11 cellular contexts compared by ENCODE assay signal in genomic region chr7:140214075-140214684, GRCh38. TPM values are rescaled to one million over a fixed set of nuclear protein-coding genes. Genes with fewer than 3 reads are reported as not detected.
DNase-seq lines count a peak whose midpoint lies in the region; ATAC-seq and TF ChIP-seq lines count a peak whose summit lies in the region.
"Had no signal": no experiment of that assay in that cellular context is flagged by ENCODE, and none has a peak within 500 bp of the region (broad histone marks: within the 10 kb centered on the region; RNA-seq: fewer than 3 reads in every experiment).

No MANE protein-coding gene starts in this region.

- POLR2A ChIA-PET in PC-3 (lab: Charles Lee; ENCODE audit: unreplicated experiment) = no interaction called here

- H3K9me2 ChIP-seq in PC-3 (replicated peaks; ENCODE audit: low read length) = no peaks in the 10 kb centered on the region

- no peak overlapping the region for H3K4me3 Mint-ChIP-seq in activated naive CD8-positive, alpha-beta T cell treated with anti-CD3 and anti-CD28 coated beads, Interleukin-2, amount 50 U/mL, for 24 hours
- no peak overlapping the region for H3K4me3 Mint-ChIP-seq in activated naive CD8-positive, alpha-beta T cell treated with anti-CD3 and anti-CD28 coated beads for 36 hours
- H3K4me3 Mint-ChIP-seq in type B pancreatic cell = no peak overlapping the region

- H3K36me3 Mint-ChIP-seq in activated naive CD8-positive, alpha-beta T cell treated with anti-CD3 and anti-CD28 coated beads, Interleukin-2, amount 50 U/mL, for 24 hours (ENCODE audit: low read depth) = no peaks in the 10 kb centered on the region
- H3K36me3 Mint-ChIP-seq in activated naive CD8-positive, alpha-beta T cell treated with anti-CD3 and anti-CD28 coated beads for 36 hours = no peaks in the 10 kb centered on the region
- no peaks in the 10 kb centered on the region for H3K36me3 Mint-ChIP-seq in type B pancreatic cell

- no peak for DNase-seq in activated naive CD8-positive, alpha-beta T cell treated with anti-CD3 and anti-CD28 coated beads, Interleukin-2, amount 50 U/mL, for 24 hours
- DNase-seq in activated naive CD8-positive, alpha-beta T cell treated with anti-CD3 and anti-CD28 coated beads for 36 hours = no peak
- peak; percentile 67 for DNase-seq in PC-3
- peak; percentile 40 for DNase-seq in fibroblast of pulmonary artery (ENCODE audit: low read depth)
- no peak for DNase-seq in type B pancreatic cell (ENCODE audit: extremely low spot score, unreplicated experiment)
- DNase-seq in NCI-H128 (lab: John Stamatoyannopoulos, UW; ENCODE audit: unreplicated experiment) = no peak
- DNase-seq in NCI-H187 (lab: John Stamatoyannopoulos, UW) = no peak
- DNase-seq in hippocampal formation (lab: John Stamatoyannopoulos, UW) = no peak
- DNase-seq: activated naive CD4-positive, alpha-beta T cell treated with anti-CD3 and anti-CD28 coated beads, Interleukin-2, amount 50 U/mL, for 16 hours; NCI-H82 had no signal

- no peak overlapping the region; the same call in 1 of the 2 replicates for H3K9ac ChIP-seq in PC-3 (ENCODE audit: low read length)

- H3K4me2 ChIP-seq in PC-3 (ENCODE audit: low read length) = no peak overlapping the region; the same call in 1 of the 2 replicates

- TF ChIP-seq CTCF in PC-3 (conservative IDR thresholded peaks at IDR 0.05; ENCODE audit: low read depth, low read length) = no peak
- TF ChIP-seq CTCF in fibroblast of pulmonary artery (IDR thresholded peaks at IDR 0.05; ENCODE audit: low read length, missing control alignments) = no peak
- no peak for TF ChIP-seq CTCF in type B pancreatic cell (conservative IDR thresholded peaks at IDR 0.05)

- peak; percentile 61 for ATAC-seq in activated naive CD8-positive, alpha-beta T cell treated with anti-CD3 and anti-CD28 coated beads, Interleukin-2, amount 50 U/mL, for 24 hours
- ATAC-seq in PC-3 = no peak; the same call in 1 of the 2 replicates
- ATAC-seq: left lobe of liver had no signal

- H3K27ac ChIP-seq in PC-3 (ENCODE audit: low read length) = peak overlapping the region; percentile 72

- 0 out of 2 replicates have a peak overlapping the region, but pooled peaks have one; percentile 36 for H2AFZ ChIP-seq in PC-3 (ENCODE audit: low read length)

- H3K79me2 ChIP-seq in PC-3 (ENCODE audit: low read length) = no peaks in the 10 kb centered on the region

- H3K9me3 Mint-ChIP-seq in activated naive CD8-positive, alpha-beta T cell treated with anti-CD3 and anti-CD28 coated beads, Interleukin-2, amount 50 U/mL, for 24 hours = peaks cover 7% of the 10 kb centered on the region
- peaks cover 11% of the 10 kb centered on the region for H3K9me3 Mint-ChIP-seq in activated naive CD8-positive, alpha-beta T cell treated with anti-CD3 and anti-CD28 coated beads for 36 hours
- peaks cover 14% of the 10 kb centered on the region for H3K9me3 Mint-ChIP-seq in type B pancreatic cell

- H3K27me3 Mint-ChIP-seq in activated naive CD8-positive, alpha-beta T cell treated with anti-CD3 and anti-CD28 coated beads, Interleukin-2, amount 50 U/mL, for 24 hours = no peaks in the 10 kb centered on the region
- H3K27me3 Mint-ChIP-seq in activated naive CD8-positive, alpha-beta T cell treated with anti-CD3 and anti-CD28 coated beads for 36 hours = no peaks in the 10 kb centered on the region
- peaks cover 4% of the 10 kb centered on the region for H3K27me3 Mint-ChIP-seq in type B pancreatic cell

- H3K9me3 ChIP-seq in PC-3 (ENCODE audit: low read length) = no peaks in the 10 kb centered on the region

- H3K4me1 ChIP-seq in PC-3 (ENCODE audit: insufficient read depth, low read length) = peaks cover 26% of the 10 kb centered on the region

- intact Hi-C loops in PC-3 (cut with micrococcal nuclease) = no loop called here

- peak overlapping the region; percentile 43 for H3K27ac Mint-ChIP-seq in activated naive CD8-positive, alpha-beta T cell treated with anti-CD3 and anti-CD28 coated beads, Interleukin-2, amount 50 U/mL, for 24 hours
- H3K27ac Mint-ChIP-seq in activated naive CD8-positive, alpha-beta T cell treated with anti-CD3 and anti-CD28 coated beads for 36 hours = no peak overlapping the region
- H3K27ac Mint-ChIP-seq in type B pancreatic cell = peak overlapping the region; percentile 12

- peaks cover 50% of the 10 kb centered on the region for H3K4me1 Mint-ChIP-seq in activated naive CD8-positive, alpha-beta T cell treated with anti-CD3 and anti-CD28 coated beads, Interleukin-2, amount 50 U/mL, for 24 hours
- H3K4me1 Mint-ChIP-seq in activated naive CD8-positive, alpha-beta T cell treated with anti-CD3 and anti-CD28 coated beads for 36 hours = peaks cover 30% of the 10 kb centered on the region
- no peaks in the 10 kb centered on the region for H3K4me1 Mint-ChIP-seq in type B pancreatic cell (ENCODE audit: unreplicated experiment)

- no peak overlapping the region for H3K4me3 ChIP-seq in PC-3 (ENCODE audit: low read length)
- no peak overlapping the region for H3K4me3 ChIP-seq in fibroblast of pulmonary artery (replicated peaks; ENCODE audit: low read depth, low read length)

- H3F3A ChIP-seq in PC-3 (ENCODE audit: low read length, unreplicated experiment) = no peaks in the 10 kb centered on the region

- no peaks in the 10 kb centered on the region for H3K27me3 ChIP-seq in PC-3 (ENCODE audit: low read length)

- CTCF ChIA-PET in PC-3 (lab: Charles Lee) = no interaction called here

- no peaks in the 10 kb centered on the region for H3K36me3 ChIP-seq in PC-3 (ENCODE audit: low read depth, low read length)

- no TSS peak for BruUV-seq in PC-3 (replicated peaks; lab: Mats Ljungman, UMichigan)

- H4K20me1 ChIP-seq in PC-3 (ENCODE audit: low read length) = no peaks in the 10 kb centered on the region

RNA-seq across cellular contexts. Expression of gene KDM7A, which starts 37.4 kb away (rescaled TPM):
- total RNA-seq in activated naive CD8-positive, alpha-beta T cell treated with anti-CD3 and anti-CD28 coated beads for 36 hours = 1 to 10 TPM; 7.5 to 7.9 TPM
- 2.8 and 3.2 TPM in 2 replicates for total RNA-seq in PC-3 (2014; rRNA removed)
- total RNA-seq in type B pancreatic cell (ENCODE audit: low replicate concordance) = 7.5 and 9.3 TPM in 2 replicates

Comparison
In these comparisons a context has a peak if more than half of its experiments do, and no peak if none do; other contexts are left out.
1. DNase-seq: peak in PC-3 (single experiment) and fibroblast of pulmonary artery (single experiment); none in activated naive CD8-positive, alpha-beta T cell treated with anti-CD3 and anti-CD28 coated beads, Interleukin-2, amount 50 U/mL, for 24 hours (single experiment), activated naive CD8-positive, alpha-beta T cell treated with anti-CD3 and anti-CD28 coated beads for 36 hours (single experiment), type B pancreatic cell (single experiment), NCI-H128 (single experiment), NCI-H187 (0 of 2) and hippocampal formation (0 of 2).